Comparison of ENCODE assay signal across 14 cellular contexts in the genomic region with DNA sequence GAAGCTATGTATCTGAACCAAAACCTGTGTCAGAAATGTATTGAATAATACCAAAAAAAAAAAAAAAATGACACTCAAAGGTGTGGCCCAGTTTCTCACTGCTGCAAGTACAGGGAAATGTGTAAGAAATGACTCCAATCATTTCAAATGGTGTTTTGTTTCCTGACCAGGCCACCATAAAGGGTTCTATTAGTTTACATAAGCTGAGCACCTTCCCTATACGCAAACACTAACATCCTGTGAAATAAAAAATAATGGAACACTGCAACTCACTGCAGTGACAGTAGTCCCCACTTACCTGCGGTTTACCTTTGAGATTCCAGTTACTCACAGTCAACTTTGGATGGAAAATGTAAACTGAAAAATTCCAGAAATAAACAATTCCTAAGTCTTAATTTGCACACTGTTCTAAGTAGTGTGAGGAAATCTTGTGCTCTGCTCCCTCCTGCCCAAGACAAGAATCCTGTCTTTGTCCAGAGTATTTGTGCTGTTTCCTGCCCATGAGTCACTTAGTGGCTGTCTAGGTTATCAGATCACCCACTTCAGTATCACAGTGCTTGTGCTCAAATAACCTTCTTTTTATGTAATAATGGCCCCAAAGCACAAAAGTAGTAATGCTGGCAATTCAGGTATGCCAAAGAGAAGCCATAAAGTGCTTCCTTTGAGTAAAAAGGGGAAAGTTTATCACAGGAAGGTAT.
DNase-seq lines count a peak whose midpoint lies in the region; ATAC-seq and TF ChIP-seq lines count a peak whose summit lies in the region.
"Had no signal": no experiment of that assay in that cellular context is flagged by ENCODE, and none has a peak within 500 bp of the region (broad histone marks: within the 10 kb centered on the region; RNA-seq: fewer than 3 reads in every experiment).

No MANE protein-coding gene starts in this region.

- H3K27ac ChIP-seq in SJCRH30 (peak overlapping the region; percentile 51), Peyer's patch (peak overlapping the region in 2 of 4 donors; percentile 26 to 68)
- H3K27ac ChIP-seq: coronary artery, esophagus squamous epithelium had no signal

- ATAC-seq in GM21576 (IDR thresholded peaks at IDR 0.05; ENCODE audit: unreplicated experiment) (no peak), HG02798 (IDR thresholded peaks at IDR 0.05; ENCODE audit: poor library complexity, unreplicated experiment) (no peak), HG03457 (IDR thresholded peaks at IDR 0.05; ENCODE audit: unreplicated experiment) (no peak)
- ATAC-seq: activated CD4-positive, CD25-positive, alpha-beta regulatory T cell treated with anti-CD3 and anti-CD28 coated beads, Interleukin-2, amount 50 U/mL, for 24 hours had no signal

- peaks cover 3% of the 10 kb centered on the region; the same call in 1 of the 2 replicates for H3K9me3 ChIP-seq in SJCRH30 (replicated peaks)
- H3K9me3 ChIP-seq in Peyer's patch: no peaks in the 10 kb centered on the region
- H3K9me3 ChIP-seq: esophagus squamous epithelium had no signal

- peak overlapping the region; percentile 16; the same call in 1 of the 2 replicates for H3K4me3 ChIP-seq in SJCRH30
- H3K4me3 ChIP-seq in Peyer's patch: no peak overlapping the region
- H3K4me3 ChIP-seq: coronary artery, esophagus squamous epithelium had no signal

- H3K27me3 ChIP-seq in SJCRH30: no peaks in the 10 kb centered on the region
- H3K27me3 ChIP-seq in Peyer's patch: no peaks in the 10 kb centered on the region
- H3K27me3 ChIP-seq: esophagus squamous epithelium had no signal

- peak; percentile 35 for DNase-seq in SHP77 treated with DMSO at 0.1 percent for 48 hours (lab: John Stamatoyannopoulos, UW)
- no peak for DNase-seq in SHP77 (lab: John Stamatoyannopoulos, UW)
- DNase-seq in SJCRH30: peak; percentile 36 to 76
- DNase-seq in kidney tubule cell (ENCODE audit: low spot score): peak; percentile 20
- no peak for DNase-seq in Peyer's patch
- DNase-seq: activated CD8-positive, alpha-beta memory T cell treated with anti-CD3 and anti-CD28 coated beads, Interleukin-2, amount 50 U/mL, for 48 hours; esophagus squamous epithelium; NCI-H1694 treated with DMSO at 0.1 percent for 48 hours; occipital lobe had no signal

- H3K4me1 ChIP-seq in SJCRH30: peaks cover 28% of the 10 kb centered on the region
- peaks cover 0 to 11% (median 0%) of the 10 kb centered on the region in 4 donors for H3K4me1 ChIP-seq in Peyer's patch
- H3K4me1 ChIP-seq: esophagus squamous epithelium had no signal

- no peaks in the 10 kb centered on the region for H3K36me3 ChIP-seq in SJCRH30
- no peaks in the 10 kb centered on the region for H3K36me3 ChIP-seq in Peyer's patch
- H3K36me3 ChIP-seq: esophagus squamous epithelium had no signal

- TF ChIP-seq CTCF in Peyer's patch (IDR thresholded peaks at IDR 0.05): peak in 1 of 6 experiments; percentile 2

- TF ChIP-seq POLR2A in Peyer's patch (IDR thresholded peaks at IDR 0.05): no peak

Comparison
In these comparisons a context has a peak if more than half of its experiments do, and no peak if none do; other contexts are left out.
1. DNase-seq: peak in SHP77 treated with DMSO at 0.1 percent for 48 hours (single experiment), SJCRH30 (2 of 2) and kidney tubule cell (single experiment); none in SHP77 (0 of 2) and Peyer's patch (0 of 3).